Comparison of ENCODE assay signal across 1 cellular context in the genomic region with DNA sequence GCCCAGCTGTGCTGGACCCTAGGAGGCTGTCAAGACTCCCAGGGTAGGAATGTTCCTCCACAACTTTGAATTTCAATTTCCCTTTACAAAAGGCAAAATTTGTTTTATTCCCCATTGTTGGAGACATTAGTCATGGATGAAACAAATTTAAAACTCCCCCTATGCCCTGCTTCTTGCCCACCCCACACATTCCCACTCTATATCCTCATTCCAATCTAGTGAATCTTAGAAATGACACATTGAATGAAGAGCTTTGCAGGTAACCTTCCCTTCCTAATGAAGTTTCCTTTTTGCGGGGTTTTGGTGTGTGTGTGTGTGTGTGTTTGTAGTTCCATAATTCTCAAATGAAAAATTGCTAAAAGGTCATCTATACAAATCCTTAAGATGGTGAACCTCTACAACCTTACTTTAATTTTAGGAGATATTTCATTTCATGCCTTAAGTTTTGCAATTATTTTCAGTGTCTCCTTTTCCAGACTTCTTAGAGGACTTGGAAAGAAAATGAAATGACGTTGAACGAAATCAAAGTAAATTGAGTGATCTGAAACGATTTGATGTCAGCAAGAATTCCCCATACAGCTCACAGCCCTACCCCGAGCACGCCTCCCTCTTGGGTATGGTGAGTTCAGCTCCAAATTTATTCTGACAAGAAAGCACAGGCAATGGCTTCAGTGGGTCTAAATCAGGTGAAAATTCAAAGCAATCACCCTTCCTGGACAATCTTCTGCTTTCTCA.
TF ChIP-seq lines count a peak whose summit lies in the region.

No MANE protein-coding gene starts in this region.

TF ChIP-seq in IMR-90, 13 proteins besides CTCF, POLR2A, EP300 and RAD21 (continued from another document):
- TF ChIP-seq MXI1 (IDR thresholded peaks at IDR 0.05; ENCODE audit: borderline replicate concordance, low read depth, low read length) (no peak), MAZ (IDR thresholded peaks at IDR 0.05; ENCODE audit: borderline replicate concordance, low read depth, low read length) (no peak), MAFK (IDR thresholded peaks at IDR 0.05; ENCODE audit: low read depth, low read length) (no peak), RFX5 (IDR thresholded peaks at IDR 0.05; ENCODE audit: low read depth, low read length) (no peak), SMC3 (IDR thresholded peaks at IDR 0.05; ENCODE audit: low read depth, low read length) (no peak), RCOR1 (IDR thresholded peaks at IDR 0.05; ENCODE audit: insufficient replicate concordance, low read length) (no peak), BHLHE40 (IDR thresholded peaks at IDR 0.05; ENCODE audit: low read depth, low read length) (no peak)
- TF ChIP-seq, protein P1, sequence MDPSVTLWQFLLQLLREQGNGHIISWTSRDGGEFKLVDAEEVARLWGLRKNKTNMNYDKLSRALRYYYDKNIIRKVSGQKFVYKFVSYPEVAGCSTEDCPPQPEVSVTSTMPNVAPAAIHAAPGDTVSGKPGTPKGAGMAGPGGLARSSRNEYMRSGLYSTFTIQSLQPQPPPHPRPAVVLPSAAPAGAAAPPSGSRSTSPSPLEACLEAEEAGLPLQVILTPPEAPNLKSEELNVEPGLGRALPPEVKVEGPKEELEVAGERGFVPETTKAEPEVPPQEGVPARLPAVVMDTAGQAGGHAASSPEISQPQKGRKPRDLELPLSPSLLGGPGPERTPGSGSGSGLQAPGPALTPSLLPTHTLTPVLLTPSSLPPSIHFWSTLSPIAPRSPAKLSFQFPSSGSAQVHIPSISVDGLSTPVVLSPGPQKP (IDR thresholded peaks at IDR 0.05; ENCODE audit: borderline replicate concordance, low read depth, low read length): no peak
